In genomic region chr18:25086876-25087275, GRCh38 we compare ENCODE assay signal across 37 cellular contexts.
DNase-seq lines count a peak whose midpoint lies in the region; ATAC-seq, FAIRE-seq and TF ChIP-seq lines count a peak whose summit lies in the region.
"Had no signal": no experiment of that assay in that cellular context is flagged by ENCODE, and none has a peak within 500 bp of the region (broad histone marks: within the 10 kb centered on the region; RNA-seq: fewer than 3 reads in every experiment).

No MANE protein-coding gene starts in this region.

- no peak overlapping the region for H3K4me3 ChIP-seq in HepG2 (replicated peaks in 1 of 3; ENCODE audit: insufficient read depth in 1 of 3, low read depth in 2 of 3, low read length in 3 of 3)
- H3K4me3 ChIP-seq in right lobe of liver, result no peak overlapping the region
- no peak overlapping the region for H3K4me3 ChIP-seq in HEK293 (ENCODE audit: low read depth, low read length)
- H3K4me3 ChIP-seq in GM12878, result no peak overlapping the region
- H3K4me3 ChIP-seq in K562, result no peak overlapping the region
- H3K4me3 ChIP-seq: A549; BLaER1; BLaER1 treated with 17β-estradiol and CSF1 and Interleukin-3, amounts not matched to agents 10 nM and 100 nM had no signal

- no peak for ATAC-seq in HepG2
- ATAC-seq in right lobe of liver, result no peak
- ATAC-seq in GM12878, result no peak
- ATAC-seq in K562, result no peak
- ATAC-seq in GM21423 (IDR thresholded peaks at IDR 0.05; ENCODE audit: unreplicated experiment), result no peak
- ATAC-seq: A549; CD8-positive, alpha-beta T cell had no signal

- H2AFZ ChIP-seq in HepG2 (ENCODE audit: low read length) (no peak overlapping the region), GM12878 (ENCODE audit: control insufficient read depth, low read depth, low read length) (no peak overlapping the region), K562 (ENCODE audit: low read depth, low read length) (no peak overlapping the region)

- H3K27me3 Mint-ChIP-seq in activated T-helper 2 cell treated with anti-CD3 and anti-CD28 coated beads, Interferon-gamma antibody, Interleukin-2, Interleukin-4, amounts not matched to agents 10 μg/mL and 5 μg/mL and 100 μg/mL, durations not matched to agents 14 hours and 24 hours and 36 hours (ENCODE audit: low read depth), result no peaks in the 10 kb centered on the region
- H3K27me3 Mint-ChIP-seq: B cell; CD4-positive, alpha-beta memory T cell; CD4-positive, alpha-beta T cell; CD4-positive, CD25-positive, alpha-beta regulatory T cell; CD8-positive, alpha-beta memory T cell had no signal

- in situ Hi-C loops in HepG2 (cut with HindIII; ENCODE audit: extremely low pct_ligation_motif_present, low pct_unique_long_range_greater_than_20kb), result no loop called here
- in situ Hi-C loops in GM12878 (cut with MboI), result no loop called here
- in situ Hi-C loops in K562 (cut with MboI), result no loop called here

- no peak overlapping the region for H3K27ac Mint-ChIP-seq in activated T-helper 2 cell treated with anti-CD3 and anti-CD28 coated beads, Interferon-gamma antibody, Interleukin-2, Interleukin-4, amounts not matched to agents 10 μg/mL and 5 μg/mL and 100 μg/mL, durations not matched to agents 14 hours and 24 hours and 36 hours
- H3K27ac Mint-ChIP-seq: B cell; CD14-positive monocyte; CD4-positive, alpha-beta memory T cell; CD4-positive, alpha-beta T cell; CD4-positive, CD25-positive, alpha-beta regulatory T cell; CD8-positive, alpha-beta memory T cell; CD8-positive, alpha-beta T cell had no signal

- CTCF ChIA-PET in HepG2 (lab: Yijun Ruan, JAX; ENCODE audit: low intra/inter-chr PET ratio, low total read pairs), result no interaction called here
- CTCF ChIA-PET in HEK293 (lab: Yijun Ruan, JAX), result no interaction called here
- CTCF ChIA-PET in GM12878 (lab: Yijun Ruan, JAX), result no interaction called here
- CTCF ChIA-PET in K562 (lab: Yijun Ruan, JAX; ENCODE audit: low intra/inter-chr PET ratio), result no interaction called here

- SMC1A ChIA-PET in GM12878 (lab: Charles Lee; ENCODE audit: uncharacterized antibody, unreplicated experiment), result no interaction called here

- H3K9ac ChIP-seq in HepG2 (ENCODE audit: insufficient read depth, low read depth, low read length) (no peak overlapping the region), GM12878 (ENCODE audit: control insufficient read depth, insufficient read depth, low read length) (no peak overlapping the region), K562 (ENCODE audit: insufficient read depth in 1 of 2, low read depth in 2 of 2, low read length in 2 of 2) (no peak overlapping the region)
- H3K9ac ChIP-seq: BLaER1; BLaER1 treated with 17β-estradiol and CSF1 and Interleukin-3, amounts not matched to agents 10 nM and 100 nM had no signal

- TF ChIP-seq EP300 in HepG2 (IDR thresholded peaks at IDR 0.05; ENCODE audit: low read depth in 2 of 2, low read length in 2 of 2) (no peak), HepG2 (CRISPR knock-in tag; IDR thresholded peaks at IDR 0.05; ENCODE audit: borderline replicate concordance) (no peak), GM12878 (IDR thresholded peaks at IDR 0.05; ENCODE audit: borderline replicate concordance in 1 of 2, control insufficient read depth in 1 of 2, low read depth in 2 of 2, low read length in 2 of 2) (no peak), K562 (IDR thresholded peaks at IDR 0.05; ENCODE audit: low read length) (no peak)

- no peak for FAIRE-seq in HepG2 (lab: Jason Lieb, UNC)
- FAIRE-seq in GM12878 (lab: Jason Lieb, UNC), result no peak
- FAIRE-seq in K562 (lab: Jason Lieb, UNC), result no peak
- FAIRE-seq: A204.1, A549, D721Med had no signal

- DNase-seq in HepG2 (ENCODE audit: low spot score), result no peak
- DNase-seq in right lobe of liver, result no peak
- DNase-seq in GM12878 (ENCODE audit: low read depth, low spot score), result no peak
- no peak for DNase-seq in K562 (ENCODE audit: extremely low read depth in 1 of 4, low spot score in 3 of 4)
- no peak for DNase-seq in activated T-helper 2 cell treated with anti-CD3 and anti-CD28 coated beads, Interferon-gamma antibody, Interleukin-2, Interleukin-4, amounts not matched to agents 10 μg/mL and 5 μg/mL and 100 μg/mL, durations not matched to agents 14 hours and 24 hours and 36 hours (ENCODE audit: low spot score)
- DNase-seq in DMS114 treated with DMSO at 0.1 percent for 48 hours (lab: John Stamatoyannopoulos, UW; ENCODE audit: unreplicated experiment), result no peak
- DNase-seq: 8988T; ACHN; AML-193; BE2C; C1 segment of cervical spinal cord; Caco-2; Calu3; CD4-positive, alpha-beta memory T cell; CD4-positive, alpha-beta T cell; CD4-positive, CD25-positive, alpha-beta regulatory T cell; CD8-positive, alpha-beta memory T cell; CD8-positive, alpha-beta T cell; COR-L47; DMS 273 treated with DMSO at 0.1 percent for 48 hours; DMS153; DMS53; DMS79; DMS79 treated with DMSO at 0.1 percent for 48 hours; DND-41; EL had no signal

- RAD21 ChIA-PET in GM12878 (lab: Charles Lee; ENCODE audit: unreplicated experiment), result no interaction called here

- H3K79me2 ChIP-seq in HepG2 (ENCODE audit: insufficient read depth, low read length) (no peaks in the 10 kb centered on the region), GM12878 (ENCODE audit: control insufficient read depth, insufficient read depth, low read length) (no peaks in the 10 kb centered on the region), K562 (ENCODE audit: control insufficient read depth, insufficient read depth, low read length) (no peaks in the 10 kb centered on the region)

- intact Hi-C loops in HepG2 (cut with micrococcal nuclease; ENCODE audit: unreplicated experiment) (no loop called here), right lobe of liver (cut with DNase I) (no loop called here), GM12878 (cut with micrococcal nuclease; ENCODE audit: unreplicated experiment) (no loop called here), K562 (cut with micrococcal nuclease) (no loop called here)
- intact Hi-C loops in activated T-helper 2 cell treated with anti-CD3 and anti-CD28 coated beads, Interferon-gamma antibody, Interleukin-2, Interleukin-4, amounts not matched to agents 10 μg/mL and 5 μg/mL and 100 μg/mL, durations not matched to agents 14 hours and 24 hours and 36 hours (cut with micrococcal nuclease), result no loop called here

- H3K36me3 Mint-ChIP-seq in activated T-helper 2 cell treated with anti-CD3 and anti-CD28 coated beads, Interferon-gamma antibody, Interleukin-2, Interleukin-4, amounts not matched to agents 10 μg/mL and 5 μg/mL and 100 μg/mL, durations not matched to agents 14 hours and 24 hours and 36 hours (ENCODE audit: low read depth), result no peaks in the 10 kb centered on the region
- H3K36me3 Mint-ChIP-seq: CD14-positive monocyte; CD4-positive, alpha-beta memory T cell; CD4-positive, CD25-positive, alpha-beta regulatory T cell; CD8-positive, alpha-beta memory T cell; CD8-positive, alpha-beta T cell had no signal

- no peak overlapping the region for H3K4me3 Mint-ChIP-seq in activated T-helper 2 cell treated with anti-CD3 and anti-CD28 coated beads, Interferon-gamma antibody, Interleukin-2, Interleukin-4, amounts not matched to agents 10 μg/mL and 5 μg/mL and 100 μg/mL, durations not matched to agents 14 hours and 24 hours and 36 hours (ENCODE audit: low read depth)
- H3K4me3 Mint-ChIP-seq: B cell; CD14-positive monocyte; CD4-positive, alpha-beta memory T cell; CD4-positive, alpha-beta T cell; CD8-positive, alpha-beta memory T cell; CD8-positive, alpha-beta T cell had no signal

- no peak for TF ChIP-seq POLR2A in HepG2 (IDR thresholded peaks at IDR 0.05; ENCODE audit: insufficient read depth in 1 of 2, low read depth in 2 of 2, low read length in 2 of 2)
- TF ChIP-seq POLR2A in right lobe of liver (IDR thresholded peaks at IDR 0.05), result no peak
- TF ChIP-seq POLR2A in GM12878 (IDR thresholded peaks at IDR 0.05; ENCODE audit: low read depth, low read length), result no peak
- no peak for TF ChIP-seq POLR2A in K562 (conservative IDR thresholded peaks at IDR 0.05)

- no peaks in the 10 kb centered on the region for H3K4me1 Mint-ChIP-seq in activated T-helper 2 cell treated with anti-CD3 and anti-CD28 coated beads, Interferon-gamma antibody, Interleukin-2, Interleukin-4, amounts not matched to agents 10 μg/mL and 5 μg/mL and 100 μg/mL, durations not matched to agents 14 hours and 24 hours and 36 hours (ENCODE audit: low read depth)
- H3K4me1 Mint-ChIP-seq: B cell; CD14-positive monocyte; CD4-positive, alpha-beta memory T cell; CD4-positive, CD25-positive, alpha-beta regulatory T cell; CD8-positive, alpha-beta memory T cell had no signal

- H3K27ac ChIP-seq in HepG2 (ENCODE audit: extremely low read length, insufficient read depth, low read length), result no peak overlapping the region
- no peak overlapping the region for H3K27ac ChIP-seq in right lobe of liver
- no peak overlapping the region for H3K27ac ChIP-seq in HEK293 (ENCODE audit: extremely low read depth, low read depth, low read length)
- H3K27ac ChIP-seq in GM12878 (ENCODE audit: control insufficient read depth, insufficient read depth), result no peak overlapping the region
- H3K27ac ChIP-seq in K562 (ENCODE audit: extremely low read depth, low read depth, low read length), result no peak overlapping the region
- H3K27ac ChIP-seq: 22Rv1; A549; BLaER1; BLaER1 treated with 17β-estradiol and CSF1 and Interleukin-3, amounts not matched to agents 10 nM and 100 nM; C4-2B had no signal

- no TSS peak for BruUV-seq in HepG2 (replicated peaks; lab: Mats Ljungman, UMichigan)
- no TSS peak for BruUV-seq in GM12878 (replicated peaks; lab: Mats Ljungman, UMichigan)
- BruUV-seq in K562 (replicated peaks; lab: Mats Ljungman, UMichigan), result no TSS peak

- H3K4me2 ChIP-seq in HepG2 (ENCODE audit: low read depth, low read length) (no peak overlapping the region), GM12878 (ENCODE audit: control insufficient read depth, insufficient read depth) (no peak overlapping the region), K562 (ENCODE audit: insufficient read depth, low read length) (no peak overlapping the region)
- H3K4me2 ChIP-seq: A549; BLaER1; BLaER1 treated with 17β-estradiol and CSF1 and Interleukin-3, amounts not matched to agents 10 nM and 100 nM had no signal

- no peaks in the 10 kb centered on the region for H3K4me1 ChIP-seq in HepG2 (ENCODE audit: insufficient read depth, low read length)
- no peaks in the 10 kb centered on the region for H3K4me1 ChIP-seq in right lobe of liver
- no peaks in the 10 kb centered on the region for H3K4me1 ChIP-seq in HEK293 (ENCODE audit: control insufficient read depth, insufficient read depth, low read length)
- no peaks in the 10 kb centered on the region for H3K4me1 ChIP-seq in GM12878 (ENCODE audit: control insufficient read depth, insufficient read depth, low read length)
- H3K4me1 ChIP-seq in K562 (replicated peaks in 1 of 2; ENCODE audit: control insufficient read depth in 2 of 2, insufficient read depth in 2 of 2, low read length in 2 of 2), result no peaks in the 10 kb centered on the region
- H3K4me1 ChIP-seq: A549; BE2C; BLaER1; BLaER1 treated with 17β-estradiol and CSF1 and Interleukin-3, amounts not matched to agents 10 nM and 100 nM; Caco-2 had no signal

- WGBS in HepG2 (ENCODE audit: low lambda C conversion rate), result 2% methylated on average over 2 of the region's 2 CpGs
- 63% methylated on average over 2 of the region's 2 CpGs for WGBS in right lobe of liver (ENCODE audit: insufficient coverage, low coverage, low lambda C conversion rate, missing lambda C conversion rate)
- WGBS in GM12878 (ENCODE audit: insufficient coverage, insufficient replicate concordance, low lambda C conversion rate, missing lambda C conversion rate), result 0% methylated on average over 2 of the region's 2 CpGs
- WGBS in K562 (ENCODE audit: insufficient coverage, low coverage, missing lambda C conversion rate), result 8% methylated on average over 2 of the region's 2 CpGs

- POLR2A ChIA-PET in HepG2 (lab: Yijun Ruan, JAX) (no interaction called here), HEK293 (lab: Yijun Ruan, JAX) (no interaction called here), GM12878 (lab: Charles Lee) (no interaction called here), K562 (lab: Yijun Ruan, JAX) (no interaction called here)

- TF ChIP-seq RAD21 in HepG2 (CRISPR knock-in tag; IDR thresholded peaks at IDR 0.05) (no peak), GM12878 (IDR thresholded peaks at IDR 0.05; ENCODE audit: insufficient read depth, low read depth, low read length) (no peak), K562 (CRISPR knock-in tag; conservative IDR thresholded peaks at IDR 0.05 in 1 of 2, IDR thresholded peaks at IDR 0.05 in 1 of 2) (no peak)

- TF ChIP-seq CTCF in HepG2 (CRISPR knock-in tag; IDR thresholded peaks at IDR 0.05) (no peak), right lobe of liver (IDR thresholded peaks at IDR 0.05) (no peak), HEK293 (tag by site-specific recombination; IDR thresholded peaks at IDR 0.05) (no peak), GM12878 (IDR thresholded peaks at IDR 0.05 in 2 of 3, conservative IDR thresholded peaks at IDR 0.05 in 1 of 3; ENCODE audit: control insufficient read depth in 2 of 3, extremely low read depth in 1 of 3, insufficient read depth in 1 of 3, low read depth in 3 of 3, low read length in 3 of 3) (no peak), K562 (IDR thresholded peaks at IDR 0.05 in 2 of 3, conservative IDR thresholded peaks at IDR 0.05 in 1 of 3; ENCODE audit: insufficient read depth in 2 of 3, low read depth in 1 of 3, low read length in 3 of 3) (no peak)

- H3K9me3 Mint-ChIP-seq in activated T-helper 2 cell treated with anti-CD3 and anti-CD28 coated beads, Interferon-gamma antibody, Interleukin-2, Interleukin-4, amounts not matched to agents 10 μg/mL and 5 μg/mL and 100 μg/mL, durations not matched to agents 14 hours and 24 hours and 36 hours, result no peaks in the 10 kb centered on the region
- H3K9me3 Mint-ChIP-seq: CD14-positive monocyte; CD4-positive, alpha-beta memory T cell; CD4-positive, alpha-beta T cell; CD8-positive, alpha-beta memory T cell had no signal

- H3K36me3 ChIP-seq in HepG2 (replicated peaks in 1 of 2; ENCODE audit: control insufficient read depth in 1 of 2, insufficient read depth in 2 of 2, low read length in 2 of 2), result no peaks in the 10 kb centered on the region
- no peaks in the 10 kb centered on the region for H3K36me3 ChIP-seq in right lobe of liver
- peaks cover 4 to 18% of the 10 kb centered on the region in 2 experiments; a peak in 2 of 3 replicates for H3K36me3 ChIP-seq in HEK293 (ENCODE audit: control insufficient read depth in 2 of 2, insufficient read depth in 1 of 2, low read length in 2 of 2)
- no peaks in the 10 kb centered on the region for H3K36me3 ChIP-seq in GM12878 (ENCODE audit: control insufficient read depth in 2 of 2, insufficient read depth in 2 of 2, low read length in 1 of 2)
- H3K36me3 ChIP-seq in K562 (ENCODE audit: control insufficient read depth, insufficient read depth, low read length), result no peaks in the 10 kb centered on the region
- H3K36me3 ChIP-seq: BE2C; BLaER1; BLaER1 treated with 17β-estradiol and CSF1 and Interleukin-3, amounts not matched to agents 10 nM and 100 nM had no signal

- no peaks in the 10 kb centered on the region for H4K20me1 ChIP-seq in HepG2 (ENCODE audit: insufficient read depth, low read length)
- H4K20me1 ChIP-seq in GM12878 (ENCODE audit: control insufficient read depth, insufficient read depth), result no peaks in the 10 kb centered on the region
- no peaks in the 10 kb centered on the region for H4K20me1 ChIP-seq in K562 (replicated peaks; ENCODE audit: control insufficient read depth, insufficient read depth, low read length)
- H4K20me1 ChIP-seq: BLaER1; BLaER1 treated with 17β-estradiol and CSF1 and Interleukin-3, amounts not matched to agents 10 nM and 100 nM had no signal

- no peaks in the 10 kb centered on the region for H3K9me1 ChIP-seq in K562 (ENCODE audit: control insufficient read depth, insufficient read depth, low read length)

- H3K9me3 ChIP-seq in HepG2 (ENCODE audit: low read length), result no peaks in the 10 kb centered on the region
- no peaks in the 10 kb centered on the region for H3K9me3 ChIP-seq in right lobe of liver
- H3K9me3 ChIP-seq in HEK293 (ENCODE audit: control insufficient read depth, insufficient read depth, low read depth, low read length), result no peaks in the 10 kb centered on the region
- H3K9me3 ChIP-seq in GM12878 (replicated peaks; ENCODE audit: control insufficient read depth, insufficient read depth, low read length), result no peaks in the 10 kb centered on the region
- H3K9me3 ChIP-seq in K562 (replicated peaks; ENCODE audit: control insufficient read depth, insufficient read depth, low read depth, low read length), result no peaks in the 10 kb centered on the region
- H3K9me3 ChIP-seq: A549; BE2C; BLaER1; BLaER1 treated with 17β-estradiol and CSF1 and Interleukin-3, amounts not matched to agents 10 nM and 100 nM; Caco-2 had no signal

- H3K27me3 ChIP-seq in HepG2 (ENCODE audit: control insufficient read depth in 1 of 2, insufficient read depth in 2 of 2, low read length in 2 of 2), result no peaks in the 10 kb centered on the region
- H3K27me3 ChIP-seq in right lobe of liver, result no peaks in the 10 kb centered on the region
- H3K27me3 ChIP-seq in GM12878 (replicated peaks in 1 of 2; ENCODE audit: control insufficient read depth in 2 of 2, insufficient read depth in 2 of 2, low read length in 1 of 2), result no peaks in the 10 kb centered on the region
- no peaks in the 10 kb centered on the region for H3K27me3 ChIP-seq in K562 (ENCODE audit: control insufficient read depth in 2 of 2, insufficient read depth in 2 of 2, low read length in 2 of 2)
- H3K27me3 ChIP-seq: BE2C; BLaER1; BLaER1 treated with 17β-estradiol and CSF1 and Interleukin-3, amounts not matched to agents 10 nM and 100 nM had no signal
